9 cellular contexts compared by ENCODE assay signal in the genomic region with DNA sequence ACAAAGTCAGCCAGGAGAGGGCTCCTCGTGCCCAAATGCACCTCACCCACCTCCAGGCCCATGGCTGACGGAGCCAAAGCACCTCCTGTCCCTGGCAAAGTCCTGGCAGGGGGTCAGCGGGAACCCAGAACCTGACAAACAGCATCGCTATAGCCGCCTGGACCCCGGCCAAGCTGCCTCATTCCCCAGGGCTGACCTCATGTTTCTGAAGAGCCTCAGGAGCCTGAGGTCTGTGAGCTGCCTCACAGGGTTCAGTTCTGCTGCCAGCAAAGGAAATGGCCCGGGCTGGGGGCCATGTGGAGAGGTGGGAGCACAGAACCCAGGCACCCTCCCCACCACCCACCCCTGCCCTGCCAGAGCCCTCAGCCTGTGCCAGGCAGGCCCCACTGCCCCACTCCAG. TPM values are rescaled to one million over a fixed set of nuclear protein-coding genes. Genes with fewer than 3 reads are reported as not detected.
DNase-seq lines count a peak whose midpoint lies in the region; ATAC-seq and TF ChIP-seq lines count a peak whose summit lies in the region.
"Had no signal": no experiment of that assay in that cellular context is flagged by ENCODE, and none has a peak within 500 bp of the region (broad histone marks: within the 10 kb centered on the region; RNA-seq: fewer than 3 reads in every experiment).

No MANE protein-coding gene starts in this region.

- no peak for TF ChIP-seq CTCF in brain microvascular endothelial cell (IDR thresholded peaks at IDR 0.05; ENCODE audit: low read depth, low read length, missing control alignments)

- in situ Hi-C loops in brain microvascular endothelial cell (cut with HindIII; ENCODE audit: low pct_ligation_motif_present, low sequenced_read_pairs): no loop called here

- no peak for TF ChIP-seq POLR2A in GM18505 (IDR thresholded peaks at IDR 0.05; ENCODE audit: borderline replicate concordance, extremely low read depth, insufficient read depth, insufficient read length)

- H3K4me3 ChIP-seq in brain microvascular endothelial cell (ENCODE audit: low read depth, low read length): no peak overlapping the region
- H3K4me3 ChIP-seq: BLaER1 treated with 17β-estradiol and CSF1 and Interleukin-3, amounts not matched to agents 10 nM and 100 nM had no signal

- no peaks in the 10 kb centered on the region for H3K36me3 ChIP-seq in brain microvascular endothelial cell (replicated peaks)
- H3K36me3 ChIP-seq: BLaER1 treated with 17β-estradiol and CSF1 and Interleukin-3, amounts not matched to agents 10 nM and 100 nM had no signal

- intact Hi-C loops in left colon (cut with DNase I, micrococcal nuclease): no loop called here

- H3K27ac ChIP-seq in brain microvascular endothelial cell: no peak overlapping the region
- H3K27ac ChIP-seq: BLaER1 treated with 17β-estradiol and CSF1 and Interleukin-3, amounts not matched to agents 10 nM and 100 nM had no signal

- DNase-seq in A172 (ENCODE audit: low spot score) (peak; percentile 85), HuH-7.5 (ENCODE audit: low spot score) (peak; percentile 40), brain microvascular endothelial cell (peak; percentile 85), left colon (peak; percentile 25 to 62)
- no peak for DNase-seq in stimulated activated CD4-positive, alpha-beta T cell treated with anti-CD3 and anti-CD28 coated beads, Interleukin-4, amount 100 ng/mL, for 1 hour

- ATAC-seq in left colon: no peak
- ATAC-seq in HG03025 (IDR thresholded peaks at IDR 0.05; ENCODE audit: low FRiP score, unreplicated experiment): no peak
- no peak for ATAC-seq in HG03280 (IDR thresholded peaks at IDR 0.05; ENCODE audit: unreplicated experiment)
- no peak for ATAC-seq in GM18505 (IDR thresholded peaks at IDR 0.05; ENCODE audit: unreplicated experiment)

- no peaks in the 10 kb centered on the region for H3K27me3 ChIP-seq in brain microvascular endothelial cell (replicated peaks)

RNA-seq across cellular contexts. Expression of a gene that starts 4.2 kb away (rescaled TPM):
- 1.3 TPM in 2 replicates for total RNA-seq in A172 (2014; rRNA removed; shearing (Covaris generic))
- total RNA-seq in left colon: 1 to 10 TPM in 1 of 2 donors, under 1 TPM in 1; 0.27 to 1.1 TPM

RNA-seq across cellular contexts. Expression of a gene that starts 55.3 kb away (rescaled TPM):
- 89.1 and 99.4 TPM in 2 replicates for total RNA-seq in A172 (2014; rRNA removed; shearing (Covaris generic))
- total RNA-seq in left colon: 100 to 1,000 TPM in 1 of 2 donors, 10 to 100 TPM in 1; 98.2 to 119 TPM
